ENCODE assay signal across 8 cellular contexts in genomic region chrX:135973548-135974278, GRCh38. TPM values are rescaled to one million over a fixed set of nuclear protein-coding genes. Genes with fewer than 3 reads are reported as not detected.
DNase-seq lines count a peak whose midpoint lies in the region; ATAC-seq and TF ChIP-seq lines count a peak whose summit lies in the region.

TSS of gene MMGT1 (minus strand) at chrX:135973988. CDS start at chrX:135973675, 313 bp downstream.

- no CpG with 5 or more reads among the region's 65 CpGs for WGBS in H9 (ENCODE audit: extremely low coverage, insufficient read length, low lambda C conversion rate)

- H3K4me1 ChIP-seq in H9 (ENCODE audit: insufficient read depth, low read length) (no peaks in the 10 kb centered on the region), MM.1S (ENCODE audit: low read length) (no peaks in the 10 kb centered on the region)

- H3K79me2 ChIP-seq in H9 (ENCODE audit: insufficient read depth, low read length) (peaks cover 9% of the 10 kb centered on the region; the same call in 1 of the 2 replicates), MM.1S (ENCODE audit: low read length) (peaks cover 23% of the 10 kb centered on the region), neural cell (replicated peaks; ENCODE audit: insufficient read depth, low read length) (peaks cover 21% of the 10 kb centered on the region)

- H3K14ac ChIP-seq in H9 (ENCODE audit: insufficient read depth, low read length) = peak within 1 kb of the TSS; percentile 87

- H4K91ac ChIP-seq in H9 (ENCODE audit: insufficient read length, low read depth, low read length) = no peak within 1 kb of the TSS

- TF ChIP-seq EP300 in neural cell (conservative IDR thresholded peaks at IDR 0.05; ENCODE audit: poor library complexity, severe bottlenecking) = peak; percentile 50

- no peak within 1 kb of the TSS for H2BK120ac ChIP-seq in H9 (ENCODE audit: low read depth, low read length, poor library complexity, severe bottlenecking)

- peaks cover 0 to 18% (median 0%) of the 10 kb centered on the region in 3 experiments; a peak in 3 of 7 replicates for H3K36me3 Mint-ChIP-seq in H9 (ENCODE audit: insufficient read depth in 1 of 3, low read depth in 3 of 3)

- TF ChIP-seq RAD21 in neural cell (conservative IDR thresholded peaks at IDR 0.05) = peak; percentile 11

- no peaks in the 10 kb centered on the region for H3K27me3 ChIP-seq in H9 (ENCODE audit: insufficient read depth, low read length)
- H3K27me3 ChIP-seq in MM.1S (replicated peaks; ENCODE audit: insufficient read depth, low read length) = no peaks in the 10 kb centered on the region
- no peaks in the 10 kb centered on the region for H3K27me3 ChIP-seq in neural cell (ENCODE audit: insufficient read depth, low read depth, low read length)

- H3K4me2 ChIP-seq in H9 (ENCODE audit: insufficient read depth, insufficient read length, low read length) = peak within 1 kb of the TSS; percentile 84
- peak within 1 kb of the TSS; percentile 66 for H3K4me2 ChIP-seq in MM.1S (ENCODE audit: low read depth, low read length)
- peak within 1 kb of the TSS; percentile 65 for H3K4me2 ChIP-seq in neural cell (ENCODE audit: low read length)

- no peak within 1 kb of the TSS for H3K4ac ChIP-seq in H9 (ENCODE audit: low read depth, low read length)

- H3K4me3 ChIP-seq in MM.1S (ENCODE audit: low read length) = peak within 1 kb of the TSS; percentile 80
- peak within 1 kb of the TSS; percentile 88 for H3K4me3 ChIP-seq in fibroblast of villous mesenchyme (ENCODE audit: low read depth, low read length)
- peak within 1 kb of the TSS; percentile 84 for H3K4me3 ChIP-seq in neural cell (ENCODE audit: low read length)

- H3K56ac ChIP-seq in H9 (ENCODE audit: insufficient read length, low read depth, low read length) = no peak within 1 kb of the TSS

- peak within 1 kb of the TSS; percentile 60 for H3K9ac ChIP-seq in H9 (ENCODE audit: extremely low read depth, insufficient read length, low read length)
- H3K9ac ChIP-seq in MM.1S (ENCODE audit: low read length) = peak within 1 kb of the TSS; percentile 76
- H3K9ac ChIP-seq in neural cell (ENCODE audit: low read length) = peak within 1 kb of the TSS; percentile 81

- no peaks in the 10 kb centered on the region for H3K27me3 Mint-ChIP-seq in H9 (ENCODE audit: low read depth)
- no peaks in the 10 kb centered on the region for H3K27me3 Mint-ChIP-seq in stimulated activated naive CD8-positive, alpha-beta T cell treated with anti-CD3 and anti-CD28 coated beads, Interleukin-15, amount 100 ng/mL, for 72 hours

- H3K9me3 ChIP-seq in H9 (ENCODE audit: control insufficient read depth, low read depth, low read length) (peaks cover 12% of the 10 kb centered on the region), MM.1S (replicated peaks; ENCODE audit: insufficient read depth, low read length) (no peaks in the 10 kb centered on the region), neural cell (ENCODE audit: low read length) (no peaks in the 10 kb centered on the region)

- no peak within 1 kb of the TSS for H3T11ph ChIP-seq in H9 (ENCODE audit: low read length)

- H3K27ac ChIP-seq in H9 (ENCODE audit: insufficient read length, low read depth, low read length) (no peak within 1 kb of the TSS), MM.1S (ENCODE audit: low read length) (peak within 1 kb of the TSS; percentile 76), neural cell (ENCODE audit: low read length) (peak within 1 kb of the TSS; percentile 94)

- peak within 1 kb of the TSS; percentile 50 for H3K18ac ChIP-seq in H9 (ENCODE audit: insufficient read length, low read depth, low read length)

- H3K9me2 ChIP-seq in MM.1S (replicated peaks; ENCODE audit: insufficient read depth, low read length) (no peaks in the 10 kb centered on the region), neural cell (ENCODE audit: insufficient read depth, low read length) (no peaks in the 10 kb centered on the region)

- H4K5ac ChIP-seq in H9 (ENCODE audit: insufficient read length, low read depth, low read length) = no peak within 1 kb of the TSS

- H2BK5ac ChIP-seq in H9 (ENCODE audit: insufficient read length, low read length) = no peak within 1 kb of the TSS

- peak; percentile 94 for ATAC-seq in stimulated activated naive CD8-positive, alpha-beta T cell treated with anti-CD3 and anti-CD28 coated beads, Interleukin-15, amount 100 ng/mL, for 72 hours

- no peak for TF ChIP-seq CTCF in H9 (conservative IDR thresholded peaks at IDR 0.05)
- no peak for TF ChIP-seq CTCF in MM.1S (IDR thresholded peaks at IDR 0.05; ENCODE audit: low read length)
- TF ChIP-seq CTCF in fibroblast of villous mesenchyme (IDR thresholded peaks at IDR 0.05; ENCODE audit: insufficient read depth, low read depth, low read length) = no peak
- TF ChIP-seq CTCF in neural cell (IDR thresholded peaks at IDR 0.05; ENCODE audit: poor library complexity, severe bottlenecking) = no peak

- peak within 1 kb of the TSS; percentile 99 to 100 (median 99); a peak in 6 of 7 replicates for H3K27ac Mint-ChIP-seq in H9
- peak within 1 kb of the TSS; percentile 75 to 96 for H3K27ac Mint-ChIP-seq in stimulated activated naive CD8-positive, alpha-beta T cell treated with anti-CD3 and anti-CD28 coated beads, Interleukin-15, amount 100 ng/mL, for 72 hours

- peak within 1 kb of the TSS; percentile 89 to 90 for H3K4me3 Mint-ChIP-seq in H9
- peak within 1 kb of the TSS; percentile 96 to 98 for H3K4me3 Mint-ChIP-seq in stimulated activated naive CD8-positive, alpha-beta T cell treated with anti-CD3 and anti-CD28 coated beads, Interleukin-15, amount 100 ng/mL, for 72 hours

- H3K23ac ChIP-seq in H9 (ENCODE audit: insufficient read length, low read depth, low read length) = no peak within 1 kb of the TSS

- H3K4me1 Mint-ChIP-seq in H9 = peaks cover 14 to 15% of the 10 kb centered on the region in 2 experiments; a peak in 3 of 4 replicates
- peaks cover 29% of the 10 kb centered on the region for H3K4me1 Mint-ChIP-seq in stimulated activated naive CD8-positive, alpha-beta T cell treated with anti-CD3 and anti-CD28 coated beads, Interleukin-15, amount 100 ng/mL, for 72 hours

- no peak within 1 kb of the TSS for H2AK5ac ChIP-seq in H9 (ENCODE audit: insufficient read length, low read length)

- peaks cover 57 to 60% of the 10 kb centered on the region in 2 experiments for H3K9me3 Mint-ChIP-seq in H9
- no peaks in the 10 kb centered on the region for H3K9me3 Mint-ChIP-seq in stimulated activated naive CD8-positive, alpha-beta T cell treated with anti-CD3 and anti-CD28 coated beads, Interleukin-15, amount 100 ng/mL, for 72 hours

- DNase-seq in EL (peak; percentile 82), H9 (peak; percentile 80), MM.1S (peak; percentile 73), SIG-M5 (lab: John Stamatoyannopoulos, UW) (peak; percentile 11), activated gamma-delta T cell (lab: John Stamatoyannopoulos, UW) (peak; percentile 79), fibroblast of villous mesenchyme (ENCODE audit: low read depth) (peak; percentile 86)
- peak; percentile 80 to 82 for DNase-seq in stimulated activated naive CD8-positive, alpha-beta T cell treated with anti-CD3 and anti-CD28 coated beads, Interleukin-15, amount 100 ng/mL, for 72 hours

- no peak within 1 kb of the TSS for H2BK15ac ChIP-seq in H9 (ENCODE audit: low read depth, low read length)

- H3K36me3 ChIP-seq in MM.1S (replicated peaks; ENCODE audit: insufficient read depth, low read length) (no peaks in the 10 kb centered on the region), neural cell (ENCODE audit: insufficient read depth, low read length) (no peaks in the 10 kb centered on the region)

- H3K23me2 ChIP-seq in H9 (ENCODE audit: insufficient read length, low read depth, low read length, poor library complexity, severe bottlenecking) = peaks cover 5% of the 10 kb centered on the region

- H2AFZ ChIP-seq in H9 (ENCODE audit: low read length) (no peak within 1 kb of the TSS), MM.1S (ENCODE audit: low read length) (peak within 1 kb of the TSS; percentile 80), neural cell (ENCODE audit: low read depth, low read length) (peak within 1 kb of the TSS; percentile 69)

- no peak within 1 kb of the TSS for H2BK20ac ChIP-seq in H9 (ENCODE audit: low read depth, low read length, poor library complexity, severe bottlenecking)

- H4K20me1 ChIP-seq in H9 (ENCODE audit: control insufficient read depth, insufficient read depth, insufficient read length) (no peaks in the 10 kb centered on the region), MM.1S (ENCODE audit: insufficient read depth, low read length) (no peaks in the 10 kb centered on the region), neural cell (ENCODE audit: insufficient read depth) (no peaks in the 10 kb centered on the region)

- H2BK12ac ChIP-seq in H9 (ENCODE audit: insufficient read length, low read depth, low read length) = peak within 1 kb of the TSS; percentile 76

- H3K79me1 ChIP-seq in H9 (ENCODE audit: insufficient read depth, low read depth, low read length, poor library complexity, severe bottlenecking) = no peaks in the 10 kb centered on the region

- H4K8ac ChIP-seq in H9 (replicated peaks; ENCODE audit: insufficient read length, low read depth, low read length) = no peak within 1 kb of the TSS

- H3F3A ChIP-seq in MM.1S (ENCODE audit: insufficient read depth, low read length) (no peaks in the 10 kb centered on the region), neural cell (ENCODE audit: insufficient read depth, low read length, poor library complexity, severe bottlenecking) (no peaks in the 10 kb centered on the region)

TF ChIP-seq in neural cell, 6 proteins besides CTCF, POLR2A, EP300 and RAD21 (continues in another document):
- no peak for TF ChIP-seq TAF1 (IDR thresholded peaks at IDR 0.05; ENCODE audit: low read depth)

RNA-seq across cellular contexts. Expression of gene MMGT1, which starts in this region (rescaled TPM):
- total RNA-seq in H9 (2021) = 22.5 and 22.6 TPM in 2 replicates
- 20.0 and 33.2 TPM in 2 replicates for total RNA-seq in fibroblast of villous mesenchyme
- polyA plus RNA-seq in neural cell = 16.5 and 17.5 TPM in 2 replicates
- 28.7 and 34.8 TPM in 2 replicates for polyA minus RNA-seq in neural cell

Comparison
In these comparisons a context has a peak if more than half of its experiments do, and no peak if none do; other contexts are left out.
1. DNase-seq: peak in every context shown above with its lines; median percentile 86 in fibroblast of villous mesenchyme; 82 in EL; 81 in stimulated activated naive CD8-positive, alpha-beta T cell treated with anti-CD3 and anti-CD28 coated beads, Interleukin-15, amount 100 ng/mL, for 72 hours; 80 in H9; 79 in activated gamma-delta T cell; 73 in MM.1S; 11 in SIG-M5.